8 cellular contexts compared by ENCODE assay signal in genomic region chr1:84297546-84298244, GRCh38. TPM values are rescaled to one million over a fixed set of nuclear protein-coding genes. Genes with fewer than 3 reads are reported as not detected.
DNase-seq lines count a peak whose midpoint lies in the region; ATAC-seq and TF ChIP-seq lines count a peak whose summit lies in the region.

No MANE protein-coding gene starts in this region.

- H3K36me3 Mint-ChIP-seq in naive B cell = peaks cover 0 to 8% of the 10 kb centered on the region in 2 donors

- peak overlapping the region; percentile 71; the same call in 1 of the 2 replicates for H3K4me3 ChIP-seq in BJ (ENCODE audit: low read depth, low read length)
- H3K4me3 ChIP-seq in mammary epithelial cell (replicated peaks in 1 of 3; ENCODE audit: insufficient read depth in 1 of 3, low read depth in 2 of 3, low read length in 3 of 3) = peak overlapping the region; percentile 81 to 93 (median 92)

- H3K27ac Mint-ChIP-seq in naive B cell = peak overlapping the region in 4 of 6 donors; percentile 40 to 82 (median 46)

- no peaks in the 10 kb centered on the region for H3K9me3 ChIP-seq in mammary epithelial cell (replicated peaks; ENCODE audit: insufficient read depth, low read length)

- BruUV-seq in mammary epithelial cell (replicated peaks; lab: Mats Ljungman, UMichigan) = no TSS peak

- no peak for TF ChIP-seq CTCF in BJ (IDR thresholded peaks at IDR 0.05; ENCODE audit: insufficient read depth, low read depth, low read length)
- TF ChIP-seq CTCF in mammary epithelial cell (conservative IDR thresholded peaks at IDR 0.05 in 1 of 2, IDR thresholded peaks at IDR 0.05 in 1 of 2; ENCODE audit: extremely low read depth in 1 of 2, insufficient read depth in 1 of 2, low read depth in 1 of 2, low read length in 2 of 2) = no peak
- no peak for TF ChIP-seq CTCF in RWPE1 (conservative IDR thresholded peaks at IDR 0.05; ENCODE audit: low read depth)

- no peak for DNase-seq in BJ (ENCODE audit: low read depth)
- no peak for DNase-seq in mammary epithelial cell
- no peak for DNase-seq in naive B cell
- DNase-seq in RWPE1 (ENCODE audit: low spot score) = no peak
- DNase-seq in H4 (ENCODE audit: low spot score) = no peak
- no peak for DNase-seq in OCI-M1 (lab: John Stamatoyannopoulos, UW)
- DNase-seq in stimulated activated CD4-positive, alpha-beta T cell treated with anti-CD3 and anti-CD28 coated beads, Interleukin-1b, Interleukin-23, amount 100 ng/mL, for 48 hours = no peak

- no peaks in the 10 kb centered on the region for H3K27me3 ChIP-seq in BJ (ENCODE audit: control insufficient read depth, insufficient read depth, low read length)
- no peaks in the 10 kb centered on the region for H3K27me3 ChIP-seq in mammary epithelial cell (ENCODE audit: insufficient read depth, low read length)

- ATAC-seq in HG02885 (IDR thresholded peaks at IDR 0.05; ENCODE audit: poor library complexity, unreplicated experiment) (peak; percentile 12), naive B cell (ENCODE audit: low read depth in 2 of 2) (no peak)

- peaks cover 35% of the 10 kb centered on the region for H3K4me1 ChIP-seq in mammary epithelial cell (ENCODE audit: insufficient read depth, low read length)

- POLR2A ChIA-PET in BJ (lab: Charles Lee) (interaction anchor here (0.6 kb wide), 1 partner anchor 93 kb away, joined by 4 read pairs; no protein-coding TSS in a partner anchor), RWPE1 (lab: Yijun Ruan, JAX; ENCODE audit: low non-redundant PET) (no interaction called here)

- H3K27me3 Mint-ChIP-seq in naive B cell = peaks cover 0 to 5% (median 0%) of the 10 kb centered on the region in 3 donors

- H3K4me3 Mint-ChIP-seq in naive B cell = peak overlapping the region; percentile 86 to 94 (median 90)

- H3K27ac ChIP-seq in mammary epithelial cell (ENCODE audit: insufficient read depth, low read depth, low read length) (no peak overlapping the region), RWPE1 (no peak overlapping the region; the same call in 1 of the 2 replicates)

- H3K4me1 Mint-ChIP-seq in naive B cell = peaks cover 21 to 27% (median 21%) of the 10 kb centered on the region in 3 donors

- H3K4me2 ChIP-seq in mammary epithelial cell (ENCODE audit: insufficient read depth, low read depth, low read length) = peak overlapping the region; percentile 97

- dilution Hi-C loops in mammary epithelial cell (cut with HindIII; ENCODE audit: low sequenced_read_pairs) = no loop called here

- 87% methylated on average over 9 of the region's 10 CpGs for WGBS in mammary epithelial cell (ENCODE audit: low coverage, missing lambda C conversion rate)

- CTCF ChIA-PET in BJ (lab: Yijun Ruan, JAX) (interaction anchor here (1.0 kb wide), 2 partner anchors 14 to 151 kb away, joined by 3 to 4 read pairs; no protein-coding TSS in a partner anchor), mammary epithelial cell (lab: Charles Lee; ENCODE audit: low non-redundant PET) (no interaction called here), RWPE1 (lab: Yijun Ruan, JAX) (interaction anchor here (0.5 kb wide), 1 partner anchor 960 kb away, joined by 3 read pairs; no protein-coding TSS in a partner anchor)

- H2AFZ ChIP-seq in mammary epithelial cell (ENCODE audit: low read depth, low read length) = peak overlapping the region; percentile 99

- intact Hi-C loops in mammary epithelial cell (cut with micrococcal nuclease) = loop anchor here (2.0 kb wide), 1 partner anchor 125 kb away; no protein-coding TSS in a partner anchor

- no peak overlapping the region for H3K9ac ChIP-seq in mammary epithelial cell (ENCODE audit: insufficient read depth, low read length)

- no peaks in the 10 kb centered on the region for H3K79me2 ChIP-seq in mammary epithelial cell (ENCODE audit: insufficient read depth, low read length)

- H3K36me3 ChIP-seq in BJ (ENCODE audit: control insufficient read depth, insufficient read depth, low read length) (no peaks in the 10 kb centered on the region), mammary epithelial cell (ENCODE audit: insufficient read depth, low read length) (no peaks in the 10 kb centered on the region)

- peaks cover 0 to 1% (median 0%) of the 10 kb centered on the region in 7 donors for H3K9me3 Mint-ChIP-seq in naive B cell

- in situ Hi-C loops in mammary epithelial cell (cut with MboI; ENCODE audit: low sequenced_read_pairs in 2 of 2) = no loop called here

- no peaks in the 10 kb centered on the region for H4K20me1 ChIP-seq in mammary epithelial cell (ENCODE audit: insufficient read depth, low read length)

RNA-seq across cellular contexts. Expression of gene SAMD13, which starts 3.8 kb away (rescaled TPM):
- 0.20 and 0.43 TPM in 2 replicates for polyA plus RNA-seq in BJ (2011; rRNA removed)
- 0.24 TPM in 1 of 2 replicates, not detected in the other for polyA minus RNA-seq in BJ (2011; rRNA and poly(A)+ RNA removed)
- under 1 TPM; 0.33 to 0.80 TPM for total RNA-seq in mammary epithelial cell
- 0.35 TPM for polyA plus RNA-seq in mammary epithelial cell
- polyA minus RNA-seq in mammary epithelial cell = not detected
- polyA plus RNA-seq in naive B cell (ENCODE audit: low read depth in 6 of 6) = under 1 TPM in 3 of 6 donors, not detected in 3; 0.53 to 0.70 (median 0.55) TPM
- 0.29 and 2.3 TPM in 2 replicates for total RNA-seq in H4 (2014; rRNA removed; shearing (Covaris generic))
